14 cellular contexts compared by ENCODE assay signal in genomic region chr18:22624171-22624570, GRCh38.
DNase-seq lines count a peak whose midpoint lies in the region; ATAC-seq, FAIRE-seq and TF ChIP-seq lines count a peak whose summit lies in the region.
"Had no signal": no experiment of that assay in that cellular context is flagged by ENCODE, and none has a peak within 500 bp of the region (broad histone marks: within the 10 kb centered on the region; RNA-seq: fewer than 3 reads in every experiment).

No MANE protein-coding gene starts in this region.

- H3K27me3 ChIP-seq in bronchial epithelial cell (ENCODE audit: control insufficient read depth, insufficient read depth, low read length): no peaks in the 10 kb centered on the region
- H3K27me3 ChIP-seq: BLaER1 treated with 17β-estradiol and CSF1 and Interleukin-3, amounts not matched to agents 10 nM and 100 nM had no signal

- peaks cover 14% of the 10 kb centered on the region for H3K4me1 ChIP-seq in mucosa of descending colon (ENCODE audit: low read depth)
- H3K4me1 ChIP-seq: BLaER1 treated with 17β-estradiol and CSF1 and Interleukin-3, amounts not matched to agents 10 nM and 100 nM had no signal

- TF ChIP-seq CTCF in bronchial epithelial cell (IDR thresholded peaks at IDR 0.05; ENCODE audit: insufficient read depth, low read length, severe bottlenecking) (no peak), mucosa of descending colon (IDR thresholded peaks at IDR 0.05) (no peak)

- intact Hi-C loops in mucosa of descending colon (cut with DNase I, micrococcal nuclease): no loop called here

- FAIRE-seq in bronchial epithelial cell (lab: Jason Lieb, UNC): no peak
- FAIRE-seq: HTR-8/SVneo had no signal

- ATAC-seq in mucosa of descending colon: peak; percentile 97
- ATAC-seq in activated CD4-positive, CD25-positive, alpha-beta regulatory T cell treated with anti-CD3 and anti-CD28 coated beads, Interleukin-2, amount 50 U/mL, for 24 hours: no peak
- ATAC-seq in GM18498 (IDR thresholded peaks at IDR 0.05; ENCODE audit: unreplicated experiment): no peak
- ATAC-seq: CD8-positive, alpha-beta T cell had no signal

- H3K4me3 ChIP-seq in bronchial epithelial cell (ENCODE audit: low read depth, low read length): no peak overlapping the region
- no peak overlapping the region for H3K4me3 ChIP-seq in mucosa of descending colon
- H3K4me3 ChIP-seq: BLaER1 treated with 17β-estradiol and CSF1 and Interleukin-3, amounts not matched to agents 10 nM and 100 nM had no signal

- H3K9me3 ChIP-seq in mucosa of descending colon: no peaks in the 10 kb centered on the region
- H3K9me3 ChIP-seq: BLaER1 treated with 17β-estradiol and CSF1 and Interleukin-3, amounts not matched to agents 10 nM and 100 nM had no signal

- H3K36me3 ChIP-seq in bronchial epithelial cell (ENCODE audit: control insufficient read depth, insufficient read depth, low read length): no peaks in the 10 kb centered on the region
- H3K36me3 ChIP-seq in mucosa of descending colon (ENCODE audit: low read depth): no peaks in the 10 kb centered on the region
- H3K36me3 ChIP-seq: BLaER1 treated with 17β-estradiol and CSF1 and Interleukin-3, amounts not matched to agents 10 nM and 100 nM had no signal

- DNase-seq in SK-N-DZ (ENCODE audit: low spot score) (peak; percentile 93), bronchial epithelial cell (ENCODE audit: low read depth) (peak; percentile 48), mucosa of descending colon (peak in 1 of 3 donors; percentile 5), hippocampal formation (lab: John Stamatoyannopoulos, UW) (no peak)
- DNase-seq: Calu3; CD8-positive, alpha-beta T cell; DMS79 treated with DMSO at 0.1 percent for 48 hours; GF-D8; GOT3; H9 had no signal

Comparison
In these comparisons a context has a peak if more than half of its experiments do, and no peak if none do; other contexts are left out.
1. DNase-seq: peak in SK-N-DZ (single experiment) and bronchial epithelial cell (single experiment); none in hippocampal formation (0 of 2).